In the genomic region with DNA sequence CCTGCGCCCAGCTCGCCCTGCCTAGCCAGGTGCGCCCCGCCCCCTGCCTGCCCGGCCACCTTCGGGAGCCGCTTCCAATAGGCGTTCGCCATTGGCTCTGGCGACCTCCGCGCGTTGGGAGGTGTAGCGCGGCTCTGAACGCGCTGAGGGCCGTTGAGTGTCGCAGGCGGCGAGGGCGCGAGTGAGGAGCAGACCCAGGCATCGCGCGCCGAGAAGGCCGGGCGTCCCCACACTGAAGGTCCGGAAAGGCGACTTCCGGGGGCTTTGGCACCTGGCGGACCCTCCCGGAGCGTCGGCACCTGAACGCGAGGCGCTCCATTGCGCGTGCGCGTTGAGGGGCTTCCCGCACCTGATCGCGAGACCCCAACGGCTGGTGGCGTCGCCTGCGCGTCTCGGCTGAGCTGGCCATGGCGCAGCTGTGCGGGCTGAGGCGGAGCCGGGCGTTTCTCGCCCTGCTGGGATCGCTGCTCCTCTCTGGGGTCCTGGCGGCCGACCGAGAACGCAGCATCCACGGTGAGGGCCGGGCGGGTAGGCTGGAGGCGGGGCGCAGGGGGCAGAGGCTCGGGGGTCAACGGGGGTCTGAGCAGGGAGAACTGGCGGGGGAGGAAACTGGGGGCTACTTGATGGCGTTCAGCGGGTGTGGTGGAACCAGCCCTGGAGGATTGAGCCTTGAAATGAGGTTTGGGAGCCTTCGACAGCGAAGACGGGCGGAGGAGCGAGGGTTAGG, we compare ENCODE assay signal across 8 cellular contexts. TPM values are rescaled to one million over a fixed set of nuclear protein-coding genes. Genes with fewer than 3 reads are reported as not detected.
DNase-seq lines count a peak whose midpoint lies in the region; ATAC-seq and TF ChIP-seq lines count a peak whose summit lies in the region.

SPINT2 (plus strand) TSS at position 88 of the 727 bp plus-strand sequence; CDS start at position 408, 320 bp downstream.

- intact Hi-C loops in Panc1 (cut with micrococcal nuclease; ENCODE audit: unreplicated experiment): no loop called here
- intact Hi-C loops in body of pancreas (cut with DNase I): no loop called here

- peaks cover 0 to 37% (median 0%) of the 10 kb centered on the region in 11 experiments; a peak in 8 of 22 replicates for H4K20me1 ChIP-seq in BLaER1 treated with 17β-estradiol and CSF1 and Interleukin-3, amounts not matched to agents 10 nM and 100 nM

- TF ChIP-seq CTCF in Panc1 (IDR thresholded peaks at IDR 0.05) (no peak), body of pancreas (IDR thresholded peaks at IDR 0.05) (peak in 1 of 7 experiments; percentile 18)

- H3K9me3 ChIP-seq in BLaER1 treated with 17β-estradiol and CSF1 and Interleukin-3, amounts not matched to agents 10 nM and 100 nM (replicated peaks in 1 of 11): no peaks in the 10 kb centered on the region
- no peaks in the 10 kb centered on the region for H3K9me3 ChIP-seq in Panc1 (ENCODE audit: control insufficient read depth, insufficient read depth, low read depth, low read length)
- no peaks in the 10 kb centered on the region for H3K9me3 ChIP-seq in body of pancreas

- H3K4me3 ChIP-seq in BLaER1 treated with 17β-estradiol and CSF1 and Interleukin-3, amounts not matched to agents 10 nM and 100 nM: peak within 1 kb of the TSS; percentile 64 to 82 (median 71)
- H3K4me3 ChIP-seq in H7 (ENCODE audit: insufficient read depth, low read depth, low read length) (peak within 1 kb of the TSS; percentile 86), Panc1 (ENCODE audit: low read depth in 2 of 2, low read length in 2 of 2) (peak within 1 kb of the TSS; percentile 65 to 97), body of pancreas (peak within 1 kb of the TSS; percentile 63 to 78)

- TF ChIP-seq POLR2A in body of pancreas (IDR thresholded peaks at IDR 0.05): peak; percentile 97 to 99 (median 98)

- peaks cover 43 to 72% (median 62%) of the 10 kb centered on the region in 10 experiments for H3K4me1 ChIP-seq in BLaER1 treated with 17β-estradiol and CSF1 and Interleukin-3, amounts not matched to agents 10 nM and 100 nM
- H3K4me1 ChIP-seq in Panc1 (ENCODE audit: control insufficient read depth, insufficient read depth, low read length) (peaks cover 39% of the 10 kb centered on the region), body of pancreas (peaks cover 54% of the 10 kb centered on the region)

- H3K27ac ChIP-seq in BLaER1 treated with 17β-estradiol and CSF1 and Interleukin-3, amounts not matched to agents 10 nM and 100 nM: peak within 1 kb of the TSS; percentile 73 to 93 (median 80)
- peak within 1 kb of the TSS; percentile 99 for H3K27ac ChIP-seq in Panc1 (ENCODE audit: low read length)
- H3K27ac ChIP-seq in body of pancreas: peak within 1 kb of the TSS; percentile 90 to 97 (median 94)

- POLR2A ChIA-PET in Panc1 (lab: Charles Lee): interaction anchor here (0.6 kb wide), 1 partner anchor 18 kb away, joined by 3 read pairs; no protein-coding TSS in a partner anchor

- H3K9ac ChIP-seq in BLaER1 treated with 17β-estradiol and CSF1 and Interleukin-3, amounts not matched to agents 10 nM and 100 nM: peak within 1 kb of the TSS; percentile 66 to 91 (median 80)

- WGBS in body of pancreas, 2 donors: 2 to 7% methylated on average over 13 to 75 of the region's 78 CpGs

- BruUV-seq in Panc1 (replicated peaks; lab: Mats Ljungman, UMichigan): no TSS peak

- H3K4me2 ChIP-seq in BLaER1 treated with 17β-estradiol and CSF1 and Interleukin-3, amounts not matched to agents 10 nM and 100 nM: peak within 1 kb of the TSS; percentile 88 to 99 (median 96)

- H3K36me3 ChIP-seq in BLaER1 treated with 17β-estradiol and CSF1 and Interleukin-3, amounts not matched to agents 10 nM and 100 nM: no peaks in the 10 kb centered on the region; a peak in 2 of 22 replicates
- H3K36me3 ChIP-seq in H7 (replicated peaks; ENCODE audit: control insufficient read depth, insufficient read depth, low read length) (no peaks in the 10 kb centered on the region; the same call in 1 of the 2 replicates), Panc1 (ENCODE audit: control insufficient read depth, insufficient read depth, low read length) (no peaks in the 10 kb centered on the region), body of pancreas (replicated peaks in 1 of 2; ENCODE audit: insufficient read depth in 1 of 2, low read depth in 2 of 2) (no peaks in the 10 kb centered on the region)

- no peaks in the 10 kb centered on the region for H3K27me3 ChIP-seq in BLaER1 treated with 17β-estradiol and CSF1 and Interleukin-3, amounts not matched to agents 10 nM and 100 nM
- H3K27me3 ChIP-seq in H7 (ENCODE audit: control insufficient read depth, insufficient read depth, low read length): no peaks in the 10 kb centered on the region
- H3K27me3 ChIP-seq in Panc1 (ENCODE audit: control insufficient read depth, insufficient read depth, low read length): no peaks in the 10 kb centered on the region
- no peaks in the 10 kb centered on the region for H3K27me3 ChIP-seq in body of pancreas

- ATAC-seq in Panc1 (peak; percentile 30), body of pancreas (peak; percentile 4)

- CTCF ChIA-PET in Panc1 (lab: Charles Lee): interaction anchor here (1.0 kb wide), 1 partner anchor 34 kb away, joined by 3 read pairs; no protein-coding TSS in a partner anchor

- DNase-seq in H7 (peak; percentile 96), Panc1 (ENCODE audit: low read depth, low spot score) (no peak), body of pancreas (peak in 1 of 4 donors; percentile 99), iPS-NIHi11 (ENCODE audit: low spot score) (peak; percentile 89), SHP77 (lab: John Stamatoyannopoulos, UW) (no peak), SIG-M5 treated with dmso at 0.1 percent for 504 hours (lab: John Stamatoyannopoulos, UW; ENCODE audit: unreplicated experiment) (no peak)
- peak; percentile 13 to 45 for DNase-seq in stimulated activated CD4-positive, alpha-beta T cell treated with anti-CD3 and anti-CD28 coated beads, Interleukin-2, amount 100 ng/mL, for 24 hours

- in situ Hi-C loops in Panc1 (cut with HindIII; ENCODE audit: low pct_unique_long_range_greater_than_20kb, low sequenced_read_pairs): no loop called here

RNA-seq across cellular contexts. Expression of gene SPINT2, which starts in this region (rescaled TPM):
- 143 and 153 TPM in 2 replicates for total RNA-seq in H7 (2014; rRNA removed; shearing (Covaris generic))
- total RNA-seq in Panc1 (2021; ENCODE audit: unreplicated experiment) (1,006 TPM), body of pancreas (100 to 1,000 TPM; 266 to 305 TPM)
- polyA plus RNA-seq in Panc1 (2012; ENCODE audit: insufficient read length): 1,788 TPM

Comparison
In these comparisons a context has a peak if more than half of its experiments do, and no peak if none do; other contexts are left out.
1. DNase-seq: peak in H7 (single experiment), iPS-NIHi11 (single experiment) and stimulated activated CD4-positive, alpha-beta T cell treated with anti-CD3 and anti-CD28 coated beads, Interleukin-2, amount 100 ng/mL, for 24 hours (2 of 2); none in Panc1 (single experiment), SHP77 (0 of 2) and SIG-M5 treated with dmso at 0.1 percent for 504 hours (single experiment).
2. Peak in every context shown above with its lines, with median percentiles within 50 percentile points of each other: H3K27ac ChIP-seq and H3K4me3 ChIP-seq.